In genomic region chr9:127979015-127979332, GRCh38 we compare ENCODE assay signal across 8 cellular contexts. TPM values are rescaled to one million over a fixed set of nuclear protein-coding genes. Genes with fewer than 3 reads are reported as not detected.
DNase-seq lines count a peak whose midpoint lies in the region; ATAC-seq and TF ChIP-seq lines count a peak whose summit lies in the region.

No MANE protein-coding gene starts in this region.

- POLR2A ChIA-PET in MCF 10A (lab: Yijun Ruan, JAX), result interaction anchor here (0.8 to 6.1 kb wide), 15 partner anchors 8 to 119 kb away, joined by 3 to 86 read pairs (median 6); partner anchors contain the start of genes DPM2, NAIF1, SLC25A25 and ST6GALNAC4

- H3K27ac Mint-ChIP-seq in MCF 10A (ENCODE audit: low read depth, unreplicated experiment), result peak overlapping the region; percentile 24

- intact Hi-C loops in heart right ventricle (cut with DNase I) (no loop called here), Right ventricle myocardium inferior (cut with DNase I) (no loop called here), MCF 10A (cut with micrococcal nuclease) (no loop called here)

- H3K36me3 ChIP-seq in heart right ventricle (no peaks in the 10 kb centered on the region), mesodermal cell (ENCODE audit: control insufficient read depth, insufficient read depth, low read length) (no peaks in the 10 kb centered on the region), urinary bladder (ENCODE audit: insufficient read depth) (no peaks in the 10 kb centered on the region)

- no peak for TF ChIP-seq CTCF in heart right ventricle (IDR thresholded peaks at IDR 0.05)
- TF ChIP-seq CTCF in MCF 10A (IDR thresholded peaks at IDR 0.05; ENCODE audit: unreplicated experiment), result no peak

- peaks cover 0 to 7% (median 0%) of the 10 kb centered on the region in 7 donors for H3K27me3 ChIP-seq in heart right ventricle

- H3K4me1 ChIP-seq in heart right ventricle (peaks cover 32 to 84% (median 69%) of the 10 kb centered on the region in 9 donors), mesodermal cell (ENCODE audit: control insufficient read depth, insufficient read depth, low read length, poor library complexity, severe bottlenecking) (peaks cover 50% of the 10 kb centered on the region), urinary bladder (ENCODE audit: insufficient read depth) (no peaks in the 10 kb centered on the region)

- peak overlapping the region; percentile 86 for H3K4me3 Mint-ChIP-seq in MCF 10A (ENCODE audit: unreplicated experiment)

- ATAC-seq in heart right ventricle (peak in 1 of 8 donors; percentile 0), Right ventricle myocardium inferior (no peak)

- WGBS in heart right ventricle, 2 donors, result 40 to 49% methylated on average over 5 of the region's 5 CpGs
- 24 to 44% methylated on average over 4 to 5 of the region's 5 CpGs for WGBS in mesodermal cell (ENCODE audit: insufficient coverage in 2 of 2), 2 experiments
- 16% methylated on average over 5 of the region's 5 CpGs for WGBS in urinary bladder

- H3K4me1 Mint-ChIP-seq in MCF 10A (ENCODE audit: insufficient read depth, unreplicated experiment), result peaks cover 29% of the 10 kb centered on the region

- no TSS peak for BruUV-seq in MCF 10A (replicated peaks; lab: Mats Ljungman, UMichigan)

- DNase-seq in heart right ventricle (no peak), Right ventricle myocardium inferior (ENCODE audit: missing footprints) (no peak), MCF 10A (ENCODE audit: unreplicated experiment) (no peak), HUDEP-2 (lab: John Stamatoyannopoulos, UW; ENCODE audit: unreplicated experiment in 76 of 76) (no peak), cerebellar cortex (ENCODE audit: low spot score) (no peak)
- DNase-seq in activated CD4-positive, CD25-positive, alpha-beta regulatory T cell (lab: John Stamatoyannopoulos, UW), result no peak

- no peaks in the 10 kb centered on the region for H3K9me3 Mint-ChIP-seq in MCF 10A (ENCODE audit: unreplicated experiment)

- H3K4me3 ChIP-seq in heart right ventricle, result peak overlapping the region; percentile 60 to 97 (median 81)
- peak overlapping the region; percentile 76 for H3K4me3 ChIP-seq in mesodermal cell (ENCODE audit: extremely low read depth, insufficient read depth, low read length, poor library complexity, severe bottlenecking)
- peak overlapping the region; percentile 92 for H3K4me3 ChIP-seq in urinary bladder (ENCODE audit: low read depth, low read length)

- H3K27me3 Mint-ChIP-seq in MCF 10A (ENCODE audit: insufficient read depth, unreplicated experiment), result no peaks in the 10 kb centered on the region

- H3K27ac ChIP-seq in heart right ventricle, result peak overlapping the region; percentile 1 to 93 (median 86)
- H3K27ac ChIP-seq in mesodermal cell (ENCODE audit: low read depth, low read length, severe bottlenecking), result peak overlapping the region; percentile 30
- no peak overlapping the region for H3K27ac ChIP-seq in urinary bladder (ENCODE audit: low read depth)

- H3K36me3 Mint-ChIP-seq in MCF 10A (ENCODE audit: insufficient read depth, unreplicated experiment), result no peaks in the 10 kb centered on the region

- CTCF ChIA-PET in MCF 10A (lab: Yijun Ruan, JAX), result interaction anchor here (0.5 to 5.2 kb wide), 6 partner anchors 10 to 346 kb away, joined by 3 to 27 read pairs (median 3); no protein-coding TSS in a partner anchor

- H3K9me3 ChIP-seq in heart right ventricle, result no peaks in the 10 kb centered on the region
- no peaks in the 10 kb centered on the region for H3K9me3 ChIP-seq in mesodermal cell (ENCODE audit: control insufficient read depth, low read length)

RNA-seq across cellular contexts. Expression of gene EEIG1, which starts 1.8 kb away (rescaled TPM):
- total RNA-seq in heart right ventricle (10 to 100 TPM; 11.1 to 33.5 (median 25.1) TPM), Right ventricle myocardium inferior (25.3 TPM), MCF 10A (2022) (17.5 and 23.9 TPM in 2 replicates), urinary bladder (30.4 TPM)
- polyA plus RNA-seq in heart right ventricle (10 to 100 TPM in 1 of 2 donors, 1 to 10 TPM in 1; 6.7 to 13.0 TPM), urinary bladder (67.1 TPM)
- 17.7 TPM for polyA plus RNA-seq in mesodermal cell (2013, experiment 1 of 2)
- 15.3 TPM for polyA plus RNA-seq in mesodermal cell (2013, experiment 2 of 2)

RNA-seq across cellular contexts. Expression of gene DPM2, which starts 41.3 kb away (rescaled TPM):
- 10 to 100 TPM in 8 of 10 donors, 1 to 10 TPM in 2; 7.2 to 15.4 (median 12.3) TPM for total RNA-seq in heart right ventricle
- polyA plus RNA-seq in heart right ventricle, result 10 to 100 TPM; 16.7 to 31.1 TPM
- total RNA-seq in Right ventricle myocardium inferior, result 11.9 TPM
- total RNA-seq in MCF 10A (2022), result 41.5 and 41.8 TPM in 2 replicates
- 36.4 TPM for polyA plus RNA-seq in mesodermal cell (2013, experiment 1 of 2)
- polyA plus RNA-seq in mesodermal cell (2013, experiment 2 of 2), result 27.3 TPM
- 7.5 TPM for total RNA-seq in urinary bladder
- polyA plus RNA-seq in urinary bladder, result 32.1 TPM

RNA-seq across cellular contexts. Expression of gene PIP5KL1, which starts 48.4 kb away (rescaled TPM):
- total RNA-seq in heart right ventricle (under 1 TPM in 7 of 10 donors, not detected in 3; 0.25 to 0.59 (median 0.47) TPM), Right ventricle myocardium inferior (not detected), MCF 10A (2022) (4.0 and 5.7 TPM in 2 replicates), urinary bladder (0.48 TPM)
- polyA plus RNA-seq in heart right ventricle (under 1 TPM in 1 of 2 donors, not detected in 1; 0.28 TPM), urinary bladder (1.4 TPM)
- 1.7 TPM for polyA plus RNA-seq in mesodermal cell (2013, experiment 1 of 2)
- polyA plus RNA-seq in mesodermal cell (2013, experiment 2 of 2), result 1.8 TPM
